1 cellular context compared by ENCODE assay signal in genomic region chr6:25875563-25875905, GRCh38.
TF ChIP-seq lines count a peak whose summit lies in the region.

No MANE protein-coding gene starts in this region.

TF ChIP-seq in liver, 16 proteins besides CTCF, POLR2A, EP300 and RAD21 (continued from another document):
- peak; percentile 38 for TF ChIP-seq ZBTB33 (IDR thresholded peaks at IDR 0.05)
- peak; percentile 79 for TF ChIP-seq ATF3 (IDR thresholded peaks at IDR 0.05)
- TF ChIP-seq RXRA (IDR thresholded peaks at IDR 0.05) = peak; percentile 78 to 81
- TF ChIP-seq HNF4A (conservative IDR thresholded peaks at IDR 0.05) = peak; percentile 97
- TF ChIP-seq EGR1 (IDR thresholded peaks at IDR 0.05; ENCODE audit: low read depth in 2 of 2) = peak; percentile 17 to 80
- peak; percentile 87 for TF ChIP-seq SP1 (IDR thresholded peaks at IDR 0.05)
